1 cellular context compared by ENCODE assay signal in the genomic region with DNA sequence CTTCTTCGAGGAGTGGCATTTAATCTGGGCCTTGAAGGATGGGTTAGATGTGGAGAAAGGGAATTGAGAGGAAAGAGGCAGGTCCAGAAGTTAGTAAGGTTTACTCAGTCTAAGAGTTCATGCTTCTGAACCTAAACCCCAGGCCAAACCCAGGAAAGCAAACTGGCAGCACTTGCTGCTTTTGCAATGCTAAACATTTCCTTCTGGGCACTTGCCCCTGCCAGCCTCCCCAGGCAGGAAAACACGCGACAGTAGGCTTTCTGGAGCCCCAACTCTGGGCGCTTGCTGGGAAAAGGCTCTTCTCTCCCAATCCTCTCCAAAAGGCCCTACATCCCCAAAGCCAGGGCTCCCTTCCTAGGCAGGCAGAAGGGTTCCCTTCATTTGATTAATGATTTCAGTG.
TF ChIP-seq lines count a peak whose summit lies in the region.

No MANE protein-coding gene starts in this region.

TF ChIP-seq in H1, 55 proteins besides CTCF, POLR2A, EP300 and RAD21:
- no peak for TF ChIP-seq TAF7 (optimal IDR thresholded peaks at IDR 0.05; ENCODE audit: borderline replicate concordance, low read depth, low read length)
- TF ChIP-seq POLR2AphosphoS5 (IDR thresholded peaks at IDR 0.05; ENCODE audit: low read depth, low read length): no peak
- no peak for TF ChIP-seq SP1 (IDR thresholded peaks at IDR 0.05; ENCODE audit: low read depth, low read length)
- no peak for TF ChIP-seq KDM5A (IDR thresholded peaks at IDR 0.05; ENCODE audit: low read length)
- no peak for TF ChIP-seq PHF8 (conservative IDR thresholded peaks at IDR 0.05; ENCODE audit: low read depth, low read length)
- TF ChIP-seq CHD2 (IDR thresholded peaks at IDR 0.05; ENCODE audit: low read length): no peak
